In the genomic region with DNA sequence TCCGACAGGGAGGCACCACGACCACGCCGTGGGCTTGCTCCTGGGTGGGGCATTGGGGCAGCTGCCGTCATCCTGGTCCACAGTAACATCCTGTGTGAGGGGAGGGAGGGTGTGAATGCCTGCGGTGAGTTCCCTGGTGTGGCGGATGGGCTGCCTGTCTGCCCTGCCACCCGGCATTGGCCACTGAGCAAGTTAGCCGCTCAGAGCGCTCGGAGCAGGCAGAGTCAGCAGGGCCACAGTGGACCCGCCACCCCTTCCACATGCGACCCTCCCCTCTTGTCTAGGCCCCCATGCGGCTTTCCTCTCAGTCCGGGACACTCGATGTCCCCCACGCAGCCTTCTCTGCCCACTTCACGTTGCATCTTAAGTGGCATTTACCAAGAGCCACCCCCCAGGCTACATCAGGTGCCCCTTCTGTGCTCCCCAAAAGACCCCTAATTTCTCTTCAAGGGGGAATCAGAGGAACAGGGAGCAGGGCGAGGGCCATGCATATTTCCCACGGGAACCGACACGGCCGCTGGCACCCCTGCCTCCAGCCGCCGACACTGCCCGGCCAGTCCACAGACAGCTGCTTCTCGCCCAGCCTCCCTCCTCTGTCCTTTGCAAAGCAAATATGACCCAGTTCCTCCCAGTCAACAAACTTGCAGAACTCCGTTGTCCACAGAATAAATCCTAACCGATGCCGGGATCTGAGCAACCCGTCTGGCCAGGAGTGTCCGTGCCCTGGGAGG, we compare ENCODE assay signal across 22 cellular contexts.
"Had no signal": no experiment of that assay in that cellular context is flagged by ENCODE, and none has a peak within 500 bp of the region (broad histone marks: within the 10 kb centered on the region; RNA-seq: fewer than 3 reads in every experiment).

No MANE protein-coding gene starts in this region.

- DNase-seq: activated CD4-positive, alpha-beta T cell treated with anti-CD3 and anti-CD28 coated beads, Interleukin-2, amount 50 U/mL, for 48 hours; activated CD4-positive, CD25-positive, alpha-beta regulatory T cell treated with anti-CD3 and anti-CD28 coated beads, Interleukin-2, amount 50 U/mL, for 72 hours; activated naive CD8-positive, alpha-beta T cell treated with anti-CD3 and anti-CD28 coated beads, Interleukin-2, amount 10 ng/mL, durations not matched to agents 7 days and 5 days; activated T-cell treated with anti-CD3 and anti-CD28 coated beads, Interleukin-2, amount 50 U/mL, for 72 hours; anterior cingulate cortex; brain microvascular endothelial cell; cerebellar nuclear complex; left lung; nucleus accumbens; right cardiac atrium; SK-N-SH; small intestine; stimulated activated CD4-positive, alpha-beta T cell treated with anti-CD3 and anti-CD28 coated beads, Interleukin-4, amount 100 ng/mL, for 4 hours; stimulated activated naive CD8-positive, alpha-beta T cell treated with anti-CD3 and anti-CD28 coated beads, Interleukin-15, Interleukin-2, amounts not matched to agents 100 U/mL and 50 U/mL, for 24 hours; T1000; upper lobe of left lung had no signal

- H3K9me3 ChIP-seq: left lung, SK-N-SH, suprapubic skin, upper lobe of left lung had no signal

- H3K27me3 ChIP-seq: brain microvascular endothelial cell, upper lobe of left lung had no signal

- H3K4me3 Mint-ChIP-seq: activated naive CD8-positive, alpha-beta T cell treated with anti-CD3 and anti-CD28 coated beads, Interleukin-2, amount 10 ng/mL, durations not matched to agents 7 days and 5 days; activated T-cell treated with anti-CD3 and anti-CD28 coated beads, Interleukin-2, amount 50 U/mL, for 72 hours; T-cell had no signal

- H3K4me1 ChIP-seq: left lung, suprapubic skin, upper lobe of left lung had no signal

- H3K27ac Mint-ChIP-seq: activated naive CD8-positive, alpha-beta T cell treated with anti-CD3 and anti-CD28 coated beads, Interleukin-2, amount 10 ng/mL, durations not matched to agents 7 days and 5 days; activated T-cell treated with anti-CD3 and anti-CD28 coated beads, Interleukin-2, amount 50 U/mL, for 72 hours; naive thymus-derived CD8-positive, alpha-beta T cell; progenitor cell of endocrine pancreas; T-cell had no signal

- ATAC-seq: activated T-cell treated with anti-CD3 and anti-CD28 coated beads, Interleukin-2, amount 50 U/mL, for 72 hours; esophagus mucosa; left lung; naive thymus-derived CD8-positive, alpha-beta T cell; right cardiac atrium; stimulated activated naive CD8-positive, alpha-beta T cell treated with anti-CD3 and anti-CD28 coated beads, Interleukin-15, Interleukin-2, amounts not matched to agents 100 U/mL and 50 U/mL, for 24 hours; T-cell had no signal

- H3K9me3 Mint-ChIP-seq: activated naive CD8-positive, alpha-beta T cell treated with anti-CD3 and anti-CD28 coated beads, Interleukin-2, amount 10 ng/mL, durations not matched to agents 7 days and 5 days; activated T-cell treated with anti-CD3 and anti-CD28 coated beads, Interleukin-2, amount 50 U/mL, for 72 hours; T-cell had no signal

- H3K36me3 Mint-ChIP-seq: activated naive CD8-positive, alpha-beta T cell treated with anti-CD3 and anti-CD28 coated beads, Interleukin-2, amount 10 ng/mL, durations not matched to agents 7 days and 5 days; naive thymus-derived CD8-positive, alpha-beta T cell; T-cell had no signal

- H3K27ac ChIP-seq: brain microvascular endothelial cell, dorsolateral prefrontal cortex, left lung, suprapubic skin, upper lobe of left lung had no signal

- H3K36me3 ChIP-seq: brain microvascular endothelial cell, left lung, suprapubic skin, upper lobe of left lung had no signal

- H3K4me3 ChIP-seq: dorsolateral prefrontal cortex, left lung, suprapubic skin, upper lobe of left lung had no signal
